In the genomic region with DNA sequence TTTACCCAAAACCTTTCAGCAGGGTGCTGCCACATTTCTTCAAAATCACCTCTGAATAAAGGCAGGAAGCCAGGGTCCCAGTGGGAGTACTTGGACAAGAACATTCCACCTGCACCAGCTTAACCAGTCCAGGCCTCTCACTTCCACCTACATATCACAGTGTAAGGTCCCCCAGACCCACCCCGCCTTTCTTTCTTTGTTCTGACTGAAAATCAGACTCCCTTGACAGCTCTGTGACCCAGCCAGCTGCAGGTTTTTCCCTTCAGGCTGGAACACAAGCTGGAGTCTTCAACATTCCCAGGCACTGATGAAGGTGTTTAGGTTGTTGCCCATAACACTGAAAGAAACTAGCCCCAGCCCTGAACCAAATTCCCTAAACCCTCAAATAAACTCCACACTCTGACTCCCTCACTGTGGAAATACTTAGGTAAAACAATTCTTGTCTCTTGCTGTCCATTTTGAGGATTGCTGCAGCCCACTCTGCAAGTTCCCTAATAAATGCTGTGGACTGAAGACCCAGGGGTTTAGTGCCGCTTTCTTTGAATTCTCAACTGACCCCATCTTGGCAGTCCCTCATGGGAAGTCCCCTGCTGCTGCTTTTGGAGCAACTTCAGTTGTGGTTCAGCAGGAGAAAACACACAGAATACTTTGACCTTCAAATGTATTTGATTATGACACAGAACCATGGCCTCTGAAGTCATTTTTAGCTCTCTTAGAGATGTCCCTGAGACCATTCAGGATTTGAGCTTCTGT, we compare ENCODE assay signal across 26 cellular contexts. TPM values are rescaled to one million over a fixed set of nuclear protein-coding genes. Genes with fewer than 3 reads are reported as not detected.
DNase-seq lines count a peak whose midpoint lies in the region; ATAC-seq and TF ChIP-seq lines count a peak whose summit lies in the region.
"Had no signal": no experiment of that assay in that cellular context is flagged by ENCODE, and none has a peak within 500 bp of the region (broad histone marks: within the 10 kb centered on the region; RNA-seq: fewer than 3 reads in every experiment).

No MANE protein-coding gene starts in this region.

- no peak overlapping the region for H2BK5ac ChIP-seq in mesenchymal stem cell (ENCODE audit: low read depth, low read length, poor library complexity, severe bottlenecking)

- H3K27ac ChIP-seq in heart left ventricle (peak overlapping the region in 9 of 12 donors; percentile 10 to 60 (median 37)), mesenchymal stem cell (ENCODE audit: low read length, poor library complexity, severe bottlenecking) (no peak overlapping the region), PC-9 (no peak overlapping the region)
- H3K27ac ChIP-seq: epithelial cell of prostate, stomach, tibial artery, WERI-Rb-1 had no signal

- H3K18ac ChIP-seq in mesenchymal stem cell (ENCODE audit: low read depth in 1 of 2, low read length in 2 of 2), result no peak overlapping the region

- H2AFZ ChIP-seq in mesenchymal stem cell (ENCODE audit: low read depth, low read length) (no peak overlapping the region), PC-9 (no peak overlapping the region)

- ATAC-seq in heart left ventricle, result no peak
- no peak for ATAC-seq in Right ventricle myocardium inferior
- ATAC-seq: naive thymus-derived CD8-positive, alpha-beta T cell; sciatic nerve had no signal

- no peak overlapping the region for H2AK5ac ChIP-seq in mesenchymal stem cell (ENCODE audit: low read length, severe bottlenecking)

- DNase-seq in heart left ventricle (no peak), Right ventricle myocardium inferior (ENCODE audit: missing footprints) (no peak), mesenchymal stem cell (no peak), ureter (ENCODE audit: low spot score) (peak; percentile 18), PC-9 (no peak), SHP77 (lab: John Stamatoyannopoulos, UW) (no peak), ACHN (no peak)
- DNase-seq in activated CD8-positive, alpha-beta memory T cell treated with anti-CD3 and anti-CD28 coated beads, Interleukin-2, amount 50 U/mL, for 48 hours, result peak; percentile 22
- DNase-seq: activated CD4-positive, alpha-beta T cell treated with anti-CD3 and anti-CD28 coated beads, Interleukin-2, amount 10 ng/mL, durations not matched to agents 24 days and 14 days; AML-193; DMS53; GDM1; H9; head of caudate nucleus; left cardiac atrium; naive thymus-derived CD8-positive, alpha-beta T cell; NCI-H1092; NCI-H1930; NCI-H2227 treated with DMSO at 0.1 percent for 48 hours; stomach; T-helper 9 cell; tibial artery; WERI-Rb-1 had no signal

- BruUV-seq in PC-9 (replicated peaks; lab: Mats Ljungman, UMichigan), result no TSS peak

- H4K8ac ChIP-seq in mesenchymal stem cell (ENCODE audit: low read length), result no peak overlapping the region

- no peaks in the 10 kb centered on the region for H3K9me2 ChIP-seq in PC-9 (ENCODE audit: insufficient read depth)

- CTCF ChIA-PET in PC-9 (lab: Charles Lee), result no interaction called here

- H3K4me2 ChIP-seq in mesenchymal stem cell (ENCODE audit: low read length, poor library complexity, severe bottlenecking) (no peak overlapping the region), PC-9 (no peak overlapping the region)

- no peaks in the 10 kb centered on the region for H3K79me2 ChIP-seq in PC-9 (ENCODE audit: low read depth)

- 92 to 98% (median 95%) methylated on average over 2 of the region's 2 CpGs for WGBS in heart left ventricle, 4 donors
- WGBS in mesenchymal stem cell, result 99% methylated on average over 2 of the region's 2 CpGs

- no peak overlapping the region for H2BK15ac ChIP-seq in mesenchymal stem cell (ENCODE audit: low read depth, poor library complexity, severe bottlenecking)

- H3K4me3 ChIP-seq in heart left ventricle (no peak overlapping the region), mesenchymal stem cell (ENCODE audit: insufficient read depth in 1 of 2, low read depth in 1 of 2, low read length in 2 of 2) (no peak overlapping the region), PC-9 (no peak overlapping the region)
- H3K4me3 ChIP-seq: stomach, tibial artery had no signal

- no peak overlapping the region for H2BK120ac ChIP-seq in mesenchymal stem cell (ENCODE audit: low read depth, low read length)

- H3K9ac ChIP-seq in mesenchymal stem cell (ENCODE audit: low read length), result peak overlapping the region; percentile 28

- H3K14ac ChIP-seq in mesenchymal stem cell (ENCODE audit: low read length in 2 of 2), result no peak overlapping the region

- POLR2A ChIA-PET in PC-9 (lab: Charles Lee; ENCODE audit: unreplicated experiment), result interaction anchor here (0.5 kb wide), 1 partner anchor 25 kb away, joined by 3 read pairs; a partner anchor contains a TSS

- no peaks in the 10 kb centered on the region for H3K27me3 ChIP-seq in heart left ventricle
- H3K27me3 ChIP-seq in mesenchymal stem cell (ENCODE audit: control insufficient read depth in 1 of 2, insufficient read depth in 1 of 2, low read length in 2 of 2), result no peaks in the 10 kb centered on the region
- no peaks in the 10 kb centered on the region for H3K27me3 ChIP-seq in PC-9 (ENCODE audit: insufficient read depth, low read depth)
- H3K27me3 ChIP-seq: stomach, tibial artery had no signal

- peaks cover 6% of the 10 kb centered on the region for H3K79me1 ChIP-seq in mesenchymal stem cell (replicated peaks; ENCODE audit: low read length, poor library complexity, severe bottlenecking)

- H4K91ac ChIP-seq in mesenchymal stem cell (ENCODE audit: low read length), result no peak overlapping the region

- H3K4ac ChIP-seq in mesenchymal stem cell (ENCODE audit: low read depth in 1 of 2, low read length in 2 of 2), result no peak overlapping the region

- no peak for TF ChIP-seq CTCF in heart left ventricle (IDR thresholded peaks at IDR 0.05)
- no peak for TF ChIP-seq CTCF in PC-9 (conservative IDR thresholded peaks at IDR 0.05)

- peaks cover 0 to 86% (median 64%) of the 10 kb centered on the region in 9 donors for H3K36me3 ChIP-seq in heart left ventricle
- H3K36me3 ChIP-seq in mesenchymal stem cell (ENCODE audit: control insufficient read depth in 1 of 2, insufficient read depth in 2 of 2, low read depth in 1 of 2, low read length in 2 of 2), result peaks cover 52 to 72% of the 10 kb centered on the region in 2 experiments
- H3K36me3 ChIP-seq in PC-9 (ENCODE audit: low read depth), result no peaks in the 10 kb centered on the region

- H3K9me3 ChIP-seq in heart left ventricle, result no peaks in the 10 kb centered on the region
- no peaks in the 10 kb centered on the region for H3K9me3 ChIP-seq in mesenchymal stem cell (ENCODE audit: control insufficient read depth, low read length)
- H3K9me3 ChIP-seq in PC-9 (ENCODE audit: insufficient read depth, low read depth), result no peaks in the 10 kb centered on the region
- H3K9me3 ChIP-seq: stomach, tibial artery had no signal

- intact Hi-C loops in heart left ventricle (cut with DNase I), result no loop called here
- intact Hi-C loops in Right ventricle myocardium inferior (cut with DNase I), result no loop called here
- intact Hi-C loops in PC-9 (cut with micrococcal nuclease; ENCODE audit: unreplicated experiment), result no loop called here

- no peak overlapping the region for H3K23ac ChIP-seq in mesenchymal stem cell (ENCODE audit: low read length in 2 of 2)

- H3K4me1 ChIP-seq in heart left ventricle, result peaks cover 0 to 52% (median 27%) of the 10 kb centered on the region in 12 donors
- peaks cover 13% of the 10 kb centered on the region for H3K4me1 ChIP-seq in mesenchymal stem cell (ENCODE audit: control insufficient read depth, insufficient read depth, low read depth, low read length)
- no peaks in the 10 kb centered on the region for H3K4me1 ChIP-seq in PC-9 (replicated peaks; ENCODE audit: insufficient read depth)
- H3K4me1 ChIP-seq: stomach had no signal

- in situ Hi-C loops in ACHN (cut with HindIII; ENCODE audit: low pct_ligation_motif_present, low pct_unique_long_range_greater_than_20kb, low sequenced_read_pairs), result no loop called here

- H3F3A ChIP-seq in PC-9 (ENCODE audit: insufficient read depth, low read depth), result no peaks in the 10 kb centered on the region

- TF ChIP-seq POLR2A in heart left ventricle (IDR thresholded peaks at IDR 0.05), result no peak

- no peak overlapping the region for H2BK12ac ChIP-seq in mesenchymal stem cell (ENCODE audit: low read length in 2 of 2)

- H4K20me1 ChIP-seq in PC-9 (ENCODE audit: insufficient read depth), result no peaks in the 10 kb centered on the region

RNA-seq across cellular contexts. Expression of a gene that starts 24.8 kb away (rescaled TPM):
- total RNA-seq in heart left ventricle (10 to 100 TPM; 41.2 to 80.7 (median 55.7) TPM), Right ventricle myocardium inferior (88.7 TPM), ureter (39.7 TPM), PC-9 (2021) (21.7 and 24.0 TPM in 2 replicates)
- 100 to 1,000 TPM in 1 of 2 donors, 10 to 100 TPM in 1; 44.3 to 140 TPM for polyA plus RNA-seq in heart left ventricle
- 110 TPM for polyA plus RNA-seq in mesenchymal stem cell (2013, experiment 1 of 2)
- 108 TPM for polyA plus RNA-seq in mesenchymal stem cell (2013, experiment 2 of 2)
- total RNA-seq: naive thymus-derived CD8-positive, alpha-beta T cell had no signal

RNA-seq across cellular contexts. Expression of a gene that starts 54.6 kb away (rescaled TPM):
- total RNA-seq in heart left ventricle (10 to 100 TPM in 3 of 9 donors, 1 to 10 TPM in 6; 2.4 to 16.9 (median 8.1) TPM), Right ventricle myocardium inferior (5.4 TPM), ureter (33.9 TPM), PC-9 (2021) (35.8 and 47.2 TPM in 2 replicates)
- polyA plus RNA-seq in heart left ventricle, result 1 to 10 TPM; 5.1 to 9.1 TPM
- polyA plus RNA-seq in mesenchymal stem cell (2013, experiment 1 of 2), result 33.9 TPM
- polyA plus RNA-seq in mesenchymal stem cell (2013, experiment 2 of 2), result 34.0 TPM
- total RNA-seq: A172; naive thymus-derived CD8-positive, alpha-beta T cell had no signal
- polyA plus RNA-seq: naive thymus-derived CD8-positive, alpha-beta T cell had no signal

Comparison
In these comparisons a context has a peak if more than half of its experiments do, and no peak if none do; other contexts are left out.
1. DNase-seq: peak in activated CD8-positive, alpha-beta memory T cell treated with anti-CD3 and anti-CD28 coated beads, Interleukin-2, amount 50 U/mL, for 48 hours (single experiment) and ureter (single experiment); none in heart left ventricle (0 of 5), Right ventricle myocardium inferior (single experiment), mesenchymal stem cell (single experiment), PC-9 (0 of 2), SHP77 (0 of 2) and ACHN (single experiment).
2. H3K27ac ChIP-seq: peak in heart left ventricle (9 of 12); none in mesenchymal stem cell (single experiment) and PC-9 (single experiment).